In the genomic region with DNA sequence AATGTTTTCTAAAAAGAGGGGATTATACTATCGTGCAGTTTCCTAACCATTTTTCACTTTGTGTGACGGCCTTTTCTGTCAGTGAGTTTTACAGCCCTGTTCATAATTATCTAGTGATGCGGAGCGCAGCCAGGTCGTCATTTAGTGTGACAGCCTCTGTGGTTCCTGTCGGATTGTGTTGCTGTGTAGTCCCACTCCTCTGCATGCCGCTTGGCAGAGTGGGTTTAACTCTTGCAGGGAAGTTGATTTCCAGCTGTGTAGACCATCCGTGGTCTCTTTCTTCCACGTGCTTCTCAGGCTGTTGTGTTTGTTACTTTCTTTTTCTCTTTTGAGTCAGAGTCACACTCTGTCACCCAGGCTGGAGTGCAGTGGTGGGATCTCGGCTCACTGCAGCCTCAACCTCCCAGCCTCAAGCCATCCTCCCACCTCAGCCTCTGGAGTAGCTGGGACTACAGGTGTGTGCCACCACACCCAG, we compare ENCODE assay signal across 8 cellular contexts. TPM values are rescaled to one million over a fixed set of nuclear protein-coding genes. Genes with fewer than 3 reads are reported as not detected.
A peak's percentile ranks its signal among the peaks of the same experiment; 100 is the strongest.
DNase-seq lines count a peak whose midpoint lies in the region; ATAC-seq and TF ChIP-seq lines count a peak whose summit lies in the region.

No MANE protein-coding gene starts in this region.

- no TSS peak for BruUV-seq in A673 (replicated peaks; lab: Mats Ljungman, UMichigan)

- intact Hi-C loops in A673 (cut with micrococcal nuclease; ENCODE audit: unreplicated experiment): no loop called here

- peak overlapping the region; percentile 26 for H3K4me3 ChIP-seq in A673 (ENCODE audit: low read depth, low read length, poor library complexity, severe bottlenecking)
- H3K4me3 ChIP-seq in effector memory CD4-positive, alpha-beta T cell (ENCODE audit: insufficient read depth, low read depth, low read length, poor library complexity, severe bottlenecking): peak overlapping the region; percentile 43

- DNase-seq in A673 (ENCODE audit: low spot score): no peak
- DNase-seq in effector memory CD4-positive, alpha-beta T cell: no peak
- no peak for DNase-seq in left lobe of liver (ENCODE audit: low spot score)
- no peak for DNase-seq in SIG-M5 (lab: John Stamatoyannopoulos, UW)
- no peak for DNase-seq in UCSD-AML1 (lab: John Stamatoyannopoulos, UW; ENCODE audit: unreplicated experiment)
- DNase-seq in retina: no peak

- no peak for TF ChIP-seq CTCF in A673 (conservative IDR thresholded peaks at IDR 0.05; ENCODE audit: low read depth, low read length)

- H3K27ac ChIP-seq in A673 (ENCODE audit: low read depth, low read length, poor library complexity, severe bottlenecking): no peak overlapping the region
- H3K27ac ChIP-seq in effector memory CD4-positive, alpha-beta T cell (ENCODE audit: insufficient read depth, low read length, poor library complexity, severe bottlenecking): no peak overlapping the region

- H3K9me3 ChIP-seq in A673 (ENCODE audit: low read depth, low read length, poor library complexity, severe bottlenecking): no peaks in the 10 kb centered on the region
- no peaks in the 10 kb centered on the region for H3K9me3 ChIP-seq in effector memory CD4-positive, alpha-beta T cell (ENCODE audit: control insufficient read depth, low read length)

- H3K36me3 ChIP-seq in A673 (ENCODE audit: insufficient read depth, low read length, poor library complexity, severe bottlenecking): peaks cover 24% of the 10 kb centered on the region
- H3K36me3 ChIP-seq in effector memory CD4-positive, alpha-beta T cell (ENCODE audit: control insufficient read depth, insufficient read depth, low read length): peaks cover 14% of the 10 kb centered on the region

- H3K27me3 ChIP-seq in A673 (replicated peaks; ENCODE audit: insufficient read depth, low read depth, low read length, poor library complexity): no peaks in the 10 kb centered on the region
- no peaks in the 10 kb centered on the region for H3K27me3 ChIP-seq in effector memory CD4-positive, alpha-beta T cell (replicated peaks; ENCODE audit: control insufficient read depth, insufficient read depth, low read length, poor library complexity, severe bottlenecking)

- peak; percentile 63 for ATAC-seq in GM18858 (IDR thresholded peaks at IDR 0.05; ENCODE audit: unreplicated experiment)
- peak; percentile 45 for ATAC-seq in HG03159 (IDR thresholded peaks at IDR 0.05; ENCODE audit: unreplicated experiment)
- ATAC-seq in left lobe of liver: no peak

- POLR2A ChIA-PET in A673 (lab: Charles Lee; ENCODE audit: low non-redundant PET): no interaction called here

- H3K4me1 ChIP-seq in A673 (ENCODE audit: insufficient read depth, low read length, poor library complexity, severe bottlenecking): no peaks in the 10 kb centered on the region
- peaks cover 3% of the 10 kb centered on the region for H3K4me1 ChIP-seq in effector memory CD4-positive, alpha-beta T cell (ENCODE audit: control insufficient read depth, insufficient read depth, low read length, poor library complexity, severe bottlenecking)

- CTCF ChIA-PET in A673 (lab: Charles Lee): no interaction called here

RNA-seq across cellular contexts. Expression of a gene that starts 8.6 kb away (rescaled TPM):
- total RNA-seq in A673 (2021) (1,775 and 1,894 TPM in 2 replicates), left lobe of liver (140 TPM)

RNA-seq across cellular contexts. Expression of a gene that starts 41.4 kb away (rescaled TPM):
- total RNA-seq in A673 (2021): 37.8 and 38.1 TPM in 2 replicates
- total RNA-seq in left lobe of liver: 8.1 TPM

Comparison
In these comparisons a context has a peak if more than half of its experiments do, and no peak if none do; other contexts are left out.
1. RNA of a gene that starts 8.6 kb away (total RNA-seq): 1,775 to 1,894 TPM in A673; 140 TPM in left lobe of liver (single experiment); every median in the first group is over 10 times any median in the second.